Comparison of ENCODE assay signal across 7 cellular contexts in the genomic region with DNA sequence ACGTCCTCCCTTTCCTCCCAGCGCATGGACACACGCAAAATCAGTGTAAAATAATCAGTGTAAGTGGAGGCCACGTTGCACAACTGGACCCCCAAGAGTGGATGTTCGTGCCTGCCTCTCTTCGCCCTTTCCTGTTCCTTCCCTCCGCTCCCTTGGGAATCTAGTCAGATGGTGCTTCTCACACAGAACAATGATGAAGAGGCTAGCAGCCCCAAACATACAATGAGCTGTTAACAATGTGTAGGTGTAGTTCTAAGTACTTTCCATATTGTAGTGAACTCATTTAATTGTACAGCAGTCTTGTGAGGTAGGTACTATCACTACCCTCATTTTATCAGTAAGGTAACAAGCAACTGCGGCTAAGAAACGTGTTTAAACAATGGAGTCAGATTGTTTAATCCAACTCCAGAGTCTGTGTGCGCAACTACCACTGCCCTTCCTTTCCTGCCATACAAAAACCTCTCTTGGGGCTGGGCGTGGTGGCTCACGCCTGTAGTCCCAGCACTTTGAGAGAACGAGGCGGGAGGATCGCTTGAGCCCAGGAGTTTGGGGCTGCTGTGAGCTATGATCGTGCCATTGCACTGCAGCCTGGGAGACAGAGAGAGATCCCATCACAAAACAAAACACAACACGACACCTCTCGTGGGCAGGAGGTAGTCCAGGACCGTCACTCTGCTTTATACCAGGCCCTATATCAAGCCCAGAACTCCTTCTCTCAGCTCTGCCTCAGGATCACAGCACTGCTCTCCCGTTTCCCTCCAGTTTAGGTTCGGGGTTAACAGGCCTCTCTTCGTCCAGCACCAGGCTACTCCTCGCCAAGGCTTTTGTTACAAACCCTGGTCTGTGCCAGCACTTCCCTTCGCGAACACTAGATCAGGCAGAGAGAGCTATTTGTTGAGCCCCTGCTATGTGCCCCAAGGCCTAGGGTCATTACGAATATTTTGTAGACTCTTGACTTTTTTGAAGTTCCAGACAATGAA. TPM values are rescaled to one million over a fixed set of nuclear protein-coding genes. Genes with fewer than 3 reads are reported as not detected.
DNase-seq lines count a peak whose midpoint lies in the region; ATAC-seq and TF ChIP-seq lines count a peak whose summit lies in the region.

No MANE protein-coding gene starts in this region.

- H3K9ac ChIP-seq in liver (ENCODE audit: low read depth in 1 of 2, low read length in 2 of 2) = peak overlapping the region; percentile 71 to 72

- H3K4me1 ChIP-seq in liver (ENCODE audit: control insufficient read depth in 4 of 4, insufficient read depth in 4 of 4, low read length in 3 of 4) = peaks cover 0 to 15% (median 5%) of the 10 kb centered on the region in 4 donors
- peaks cover 6% of the 10 kb centered on the region for H3K4me1 ChIP-seq in testis

- DNase-seq in NCI-H345 (lab: John Stamatoyannopoulos, UW) = peak; percentile 71
- DNase-seq in choroid plexus epithelial cell (ENCODE audit: low read depth) = peak; percentile 60
- DNase-seq in testis = peak; percentile 33
- no peak for DNase-seq in putamen (ENCODE audit: low spot score)

- TF ChIP-seq CTCF in choroid plexus epithelial cell (conservative IDR thresholded peaks at IDR 0.05; ENCODE audit: low read depth, low read length) (no peak), liver (IDR thresholded peaks at IDR 0.05; ENCODE audit: low read depth, low read length, missing input control) (no peak), testis (IDR thresholded peaks at IDR 0.05) (no peak)

- H3K27me3 ChIP-seq in liver (ENCODE audit: control insufficient read depth in 4 of 4, insufficient read depth in 4 of 4, low read length in 3 of 4) (no peaks in the 10 kb centered on the region), testis (no peaks in the 10 kb centered on the region)

- no peak for TF ChIP-seq RAD21 in liver (IDR thresholded peaks at IDR 0.05)

- 61% methylated on average over 26 of the region's 26 CpGs for WGBS in liver
- WGBS in testis, 2 donors = 25 to 26% methylated on average over 23 to 25 of the region's 26 CpGs

- H3K4me3 ChIP-seq in GM08714 (ENCODE audit: low read length) = peak overlapping the region; percentile 74; the same call in 1 of the 2 replicates
- peak overlapping the region; percentile 88 for H3K4me3 ChIP-seq in choroid plexus epithelial cell (ENCODE audit: low read depth, low read length)
- H3K4me3 ChIP-seq in liver (ENCODE audit: low read depth in 1 of 3, low read length in 3 of 3) = peak overlapping the region; percentile 84 to 91 (median 86)
- peak overlapping the region; percentile 79 to 88 for H3K4me3 ChIP-seq in testis

- ATAC-seq in HG03342 (IDR thresholded peaks at IDR 0.05; ENCODE audit: unreplicated experiment) = no peak

- H3K27ac ChIP-seq in liver (ENCODE audit: low read depth in 1 of 2, low read length in 2 of 2) (peak overlapping the region; percentile 6 to 57), testis (peak overlapping the region; percentile 72 to 77)

- no peaks in the 10 kb centered on the region for H3K9me3 ChIP-seq in liver (ENCODE audit: control insufficient read depth in 4 of 4, low read length in 3 of 4)
- no peaks in the 10 kb centered on the region for H3K9me3 ChIP-seq in testis

- no peak for TF ChIP-seq POLR2A in testis (IDR thresholded peaks at IDR 0.05)

- intact Hi-C loops in testis (cut with DNase I; ENCODE audit: low total_unique reads) = loop anchor here (10.0 kb wide), 1 partner anchor 96 kb away; no protein-coding TSS in a partner anchor

- no peaks in the 10 kb centered on the region for H3K36me3 ChIP-seq in liver (ENCODE audit: control insufficient read depth in 4 of 4, insufficient read depth in 3 of 4, low read depth in 1 of 4, low read length in 3 of 4)
- no peaks in the 10 kb centered on the region for H3K36me3 ChIP-seq in testis (ENCODE audit: low read depth, missing control alignments)

TF ChIP-seq in liver, 16 proteins besides CTCF, POLR2A, EP300 and RAD21:
- no peak for TF ChIP-seq SP1 (IDR thresholded peaks at IDR 0.05)

RNA-seq across cellular contexts. Expression of gene FKBP9, which starts 1.1 kb away (rescaled TPM):
- total RNA-seq in liver (10 to 100 TPM; 20.3 to 44.8 TPM), testis (10 to 100 TPM; 66.5 to 95.1 TPM)
- polyA plus RNA-seq in liver (10 to 100 TPM; 13.7 to 20.2 TPM), testis (ENCODE audit: insufficient read depth, low read depth, low replicate concordance) (43.5 TPM)
